Comparison of ENCODE assay signal across 25 cellular contexts in the genomic region with DNA sequence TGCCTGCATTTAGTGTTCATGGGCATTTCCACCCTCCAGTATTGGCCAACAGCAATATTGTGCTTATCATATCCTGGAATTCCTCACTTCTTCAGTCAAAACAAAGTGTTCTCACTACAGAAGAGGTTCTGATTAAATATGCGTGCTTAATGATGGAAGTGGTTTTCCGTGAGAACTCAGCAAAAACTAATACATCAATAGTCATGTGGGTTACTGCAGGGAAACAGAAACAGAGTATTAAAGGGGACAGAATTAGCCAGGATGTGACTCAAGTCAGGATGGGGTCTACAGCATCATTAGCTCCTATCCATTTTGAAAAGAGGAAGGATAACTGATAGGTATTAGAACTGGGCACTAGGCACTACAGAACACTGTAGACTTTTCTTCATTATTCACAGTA.
A peak's percentile ranks its signal among the peaks of the same experiment; 100 is the strongest.
DNase-seq lines count a peak whose midpoint lies in the region; ATAC-seq, FAIRE-seq and TF ChIP-seq lines count a peak whose summit lies in the region.
"Had no signal": no experiment of that assay in that cellular context is flagged by ENCODE, and none has a peak within 500 bp of the region (broad histone marks: within the 10 kb centered on the region; RNA-seq: fewer than 3 reads in every experiment).

No MANE protein-coding gene starts in this region.

- H3K36me3 ChIP-seq in spleen: peaks cover 0 to 11% (median 0%) of the 10 kb centered on the region in 6 donors
- H3K36me3 ChIP-seq: ascending aorta, MG63, SJSA1 had no signal

- DNase-seq in GM12865 (ENCODE audit: low read depth): peak; percentile 69
- DNase-seq in choroid plexus epithelial cell (ENCODE audit: low read depth): peak; percentile 23
- no peak for DNase-seq in NCI-H526 (lab: John Stamatoyannopoulos, UW)
- no peak for DNase-seq in spleen
- no peak for DNase-seq in urothelium cell line (ENCODE audit: low spot score)
- no peak for DNase-seq in stimulated activated CD4-positive, alpha-beta T cell treated with anti-CD3 and anti-CD28 coated beads, Interleukin-15, amount 100 ng/mL, for 24 hours
- DNase-seq: ACHN; activated CD4-positive, alpha-beta memory T cell treated with anti-CD3 and anti-CD28 coated beads for 36 hours; activated naive CD4-positive, alpha-beta T cell treated with anti-CD3 and anti-CD28 coated beads, Interleukin-2, amount 10 ng/mL, durations not matched to agents 7 days and 5 days; activated T-cell treated with anti-CD3 and anti-CD28 coated beads, Interleukin-2, amount 50 U/mL, for 1 hour; C1 segment of cervical spinal cord; DMS 273 treated with DMSO at 0.1 percent for 48 hours; MG63; NCI-H146; NCI-H82; nucleus accumbens had no signal

- TF ChIP-seq POLR2A in spleen (IDR thresholded peaks at IDR 0.05): no peak

- 72 to 85% (median 83%) methylated on average over 2 of the region's 2 CpGs for WGBS in spleen, 5 donors

- no peaks in the 10 kb centered on the region for H3K4me1 ChIP-seq in spleen
- H3K4me1 ChIP-seq: ascending aorta, SJSA1 had no signal

- intact Hi-C loops in spleen (cut with DNase I; ENCODE audit: low total_unique reads): no loop called here

- peak; percentile 44 for ATAC-seq in GM19351 (IDR thresholded peaks at IDR 0.05; ENCODE audit: unreplicated experiment)
- peak; percentile 29 for ATAC-seq in HG02884 (IDR thresholded peaks at IDR 0.05; ENCODE audit: unreplicated experiment)
- ATAC-seq: Panc1, WTC11 had no signal

- H3K4me3 ChIP-seq in GM12865 (ENCODE audit: low read depth, low read length) (no peak overlapping the region), choroid plexus epithelial cell (ENCODE audit: low read depth, low read length) (no peak overlapping the region), spleen (no peak overlapping the region)
- H3K4me3 ChIP-seq: ascending aorta, hepatocyte, MG63, SJSA1 had no signal

- H3K27ac ChIP-seq in spleen: no peak overlapping the region
- H3K27ac ChIP-seq: ascending aorta, hepatocyte, SJSA1 had no signal

- H3K27me3 ChIP-seq in spleen (replicated peaks in 1 of 7): no peaks in the 10 kb centered on the region
- H3K27me3 ChIP-seq: ascending aorta, hepatocyte, MG63, SJSA1 had no signal

- TF ChIP-seq CTCF in GM12865 (IDR thresholded peaks at IDR 0.05; ENCODE audit: insufficient read depth, low read depth, low read length, missing control alignments) (no peak), choroid plexus epithelial cell (conservative IDR thresholded peaks at IDR 0.05; ENCODE audit: low read depth, low read length) (no peak), spleen (IDR thresholded peaks at IDR 0.05 in 8 of 11, conservative IDR thresholded peaks at IDR 0.05 in 3 of 11) (no peak)

- peaks cover 4 to 24% (median 21%) of the 10 kb centered on the region in 8 donors for H3K9me3 ChIP-seq in spleen
- H3K9me3 ChIP-seq: MG63, SJSA1 had no signal

- FAIRE-seq in urothelium cell line (lab: Jason Lieb, UNC): no peak
- FAIRE-seq: GM12891, islet of Langerhans had no signal

Comparison
In these comparisons a context has a peak if more than half of its experiments do, and no peak if none do; other contexts are left out.
1. DNase-seq: peak in GM12865 (single experiment) and choroid plexus epithelial cell (single experiment); none in NCI-H526 (0 of 2), spleen (single experiment), urothelium cell line (single experiment) and stimulated activated CD4-positive, alpha-beta T cell treated with anti-CD3 and anti-CD28 coated beads, Interleukin-15, amount 100 ng/mL, for 24 hours (single experiment).